ENCODE assay signal across 28 cellular contexts in the genomic region with DNA sequence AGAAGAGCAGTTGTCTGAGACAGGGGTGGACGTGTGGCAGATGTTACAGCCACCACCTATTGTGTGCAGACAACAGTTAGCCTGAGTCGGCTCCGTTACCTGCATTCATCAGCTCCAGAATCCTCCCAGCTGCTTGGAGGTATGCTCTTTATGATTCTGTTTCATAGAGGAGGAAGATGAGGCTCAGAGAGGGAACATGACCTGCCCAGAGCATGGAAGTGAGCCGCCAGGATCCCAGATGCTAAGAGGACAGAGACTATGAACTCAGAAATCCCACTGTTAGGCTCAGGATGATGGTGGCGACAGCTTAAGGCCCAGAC. TPM values are rescaled to one million over a fixed set of nuclear protein-coding genes. Genes with fewer than 3 reads are reported as not detected.
DNase-seq lines count a peak whose midpoint lies in the region; ATAC-seq, FAIRE-seq and TF ChIP-seq lines count a peak whose summit lies in the region.
"Had no signal": no experiment of that assay in that cellular context is flagged by ENCODE, and none has a peak within 500 bp of the region (broad histone marks: within the 10 kb centered on the region; RNA-seq: fewer than 3 reads in every experiment).

No MANE protein-coding gene starts in this region.

- peaks cover 24% of the 10 kb centered on the region for H3K4me1 Mint-ChIP-seq in endothelial cell (ENCODE audit: unreplicated experiment)

- ATAC-seq in GM19467 (IDR thresholded peaks at IDR 0.05; ENCODE audit: unreplicated experiment) = no peak
- ATAC-seq: activated T-cell treated with anti-CD3 and anti-CD28 coated beads, Interleukin-2, amount 50 U/mL, for 4 hours; naive thymus-derived CD8-positive, alpha-beta T cell; right cardiac atrium had no signal

- H3K27me3 Mint-ChIP-seq in endothelial cell (ENCODE audit: unreplicated experiment) = peaks cover 6% of the 10 kb centered on the region

- intact Hi-C loops in spleen (cut with DNase I; ENCODE audit: low total_unique reads) = no loop called here

- 75 to 83% (median 79%) methylated on average over 5 of the region's 5 CpGs for WGBS in spleen, 5 donors

- H3K36me3 Mint-ChIP-seq in endothelial cell (ENCODE audit: low read depth, unreplicated experiment) = no peaks in the 10 kb centered on the region
- H3K36me3 Mint-ChIP-seq: naive thymus-derived CD8-positive, alpha-beta T cell had no signal

- H3K9me3 ChIP-seq in spleen = no peaks in the 10 kb centered on the region
- H3K9me3 ChIP-seq: BLaER1 treated with 17β-estradiol and CSF1 and Interleukin-3, amounts not matched to agents 10 nM and 100 nM; MG63 had no signal

- H3K4me1 ChIP-seq in spleen = peaks cover 30 to 89% (median 64%) of the 10 kb centered on the region in 6 donors
- H3K4me1 ChIP-seq: parathyroid adenoma had no signal

- no peak for TF ChIP-seq CTCF in NB4 (IDR thresholded peaks at IDR 0.05; ENCODE audit: low read depth, low read length)
- TF ChIP-seq CTCF in endothelial cell (IDR thresholded peaks at IDR 0.05; ENCODE audit: unreplicated experiment) = no peak
- TF ChIP-seq CTCF in spleen (IDR thresholded peaks at IDR 0.05 in 8 of 11, conservative IDR thresholded peaks at IDR 0.05 in 3 of 11) = no peak
- TF ChIP-seq CTCF in coronary artery (IDR thresholded peaks at IDR 0.05) = no peak

- peak overlapping the region in 5 of 8 donors; percentile 29 to 91 (median 85) for H3K27ac ChIP-seq in spleen
- no peak overlapping the region for H3K27ac ChIP-seq in coronary artery
- H3K27ac ChIP-seq: BLaER1 treated with 17β-estradiol and CSF1 and Interleukin-3, amounts not matched to agents 10 nM and 100 nM; parathyroid adenoma had no signal

- H3K27me3 ChIP-seq in spleen (replicated peaks in 1 of 7) = peaks cover 0 to 59% (median 3%) of the 10 kb centered on the region in 7 donors
- H3K27me3 ChIP-seq: MG63 had no signal

- DNase-seq in GM19239 (ENCODE audit: insufficient read length, low spot score) = no peak
- no peak for DNase-seq in NB4 (ENCODE audit: low read depth)
- no peak for DNase-seq in endothelial cell (ENCODE audit: low spot score)
- no peak for DNase-seq in spleen
- no peak for DNase-seq in central memory CD4-positive, alpha-beta T cell
- DNase-seq in ACHN = no peak
- no peak for DNase-seq in coronary artery (ENCODE audit: low spot score)
- DNase-seq: activated CD4-positive, alpha-beta T cell treated with anti-CD3 and anti-CD28 coated beads, Interleukin-2, amount 50 U/mL, for 1 hour; activated gamma-delta T cell treated with Interleukin-2 at 50 U/mL for 16 hours; activated T-cell treated with anti-CD3 and anti-CD28 coated beads, Interleukin-2, amount 50 U/mL, for 4 hours; cerebellar nuclear complex; COR-L47; DMS53; effector CD4-positive, alpha-beta T cell; GDM1; glutamatergic neuron; H9; MG63; naive thymus-derived CD8-positive, alpha-beta T cell; NCI-H1417 treated with DMSO at 0.1 percent for 48 hours; NCI-H2107; right cardiac atrium; SIG-M5 had no signal

- peak overlapping the region; percentile 81 for H3K4me3 ChIP-seq in NB4 (ENCODE audit: low read depth, low read length)
- H3K4me3 ChIP-seq in spleen = peak overlapping the region in 7 of 8 donors; percentile 53 to 77 (median 62)
- H3K4me3 ChIP-seq in coronary artery = no peak overlapping the region
- H3K4me3 ChIP-seq: MG63 had no signal

- peak overlapping the region; percentile 24 for H3K4me3 Mint-ChIP-seq in endothelial cell (ENCODE audit: unreplicated experiment)

- no peak overlapping the region for H3K27ac Mint-ChIP-seq in endothelial cell (ENCODE audit: unreplicated experiment)
- H3K27ac Mint-ChIP-seq: H9 had no signal

- no peaks in the 10 kb centered on the region for H3K36me3 ChIP-seq in spleen
- H3K36me3 ChIP-seq: BLaER1 treated with 17β-estradiol and CSF1 and Interleukin-3, amounts not matched to agents 10 nM and 100 nM; MG63 had no signal

- in situ Hi-C loops in ACHN (cut with HindIII; ENCODE audit: low pct_ligation_motif_present, low pct_unique_long_range_greater_than_20kb, low sequenced_read_pairs) = no loop called here

- no peaks in the 10 kb centered on the region for H3K9me3 Mint-ChIP-seq in endothelial cell (ENCODE audit: unreplicated experiment)
- H3K9me3 Mint-ChIP-seq: activated T-cell treated with anti-CD3 and anti-CD28 coated beads, Interleukin-2, amount 50 U/mL, for 4 hours; H9; naive thymus-derived CD8-positive, alpha-beta T cell had no signal

- FAIRE-seq in GM19239 (lab: Jason Lieb, UNC) = peak; percentile 45
- FAIRE-seq: keratinocyte, RCC 7860 had no signal

- TF ChIP-seq POLR2A in NB4 (IDR thresholded peaks at IDR 0.05; ENCODE audit: extremely low read depth, insufficient read length) (no peak), spleen (IDR thresholded peaks at IDR 0.05) (no peak)

RNA-seq across cellular contexts. Expression of gene EMID1, which starts 1.5 kb away (rescaled TPM):
- total RNA-seq in endothelial cell (ENCODE audit: unreplicated experiment) (25.5 TPM), spleen (10 to 100 TPM; 38.0 to 90.3 (median 62.0) TPM)
- polyA plus RNA-seq in spleen = 10 to 100 TPM; 18.5 to 62.6 (median 60.4) TPM
- total RNA-seq: naive thymus-derived CD8-positive, alpha-beta T cell had no signal
- polyA plus RNA-seq: keratinocyte; naive thymus-derived CD8-positive, alpha-beta T cell had no signal

Comparison
In these comparisons a context has a peak if more than half of its experiments do, and no peak if none do; other contexts are left out.
1. H3K27ac ChIP-seq: peak in spleen (5 of 8); none in coronary artery (0 of 2).